1 cellular context compared by ENCODE assay signal in the genomic region with DNA sequence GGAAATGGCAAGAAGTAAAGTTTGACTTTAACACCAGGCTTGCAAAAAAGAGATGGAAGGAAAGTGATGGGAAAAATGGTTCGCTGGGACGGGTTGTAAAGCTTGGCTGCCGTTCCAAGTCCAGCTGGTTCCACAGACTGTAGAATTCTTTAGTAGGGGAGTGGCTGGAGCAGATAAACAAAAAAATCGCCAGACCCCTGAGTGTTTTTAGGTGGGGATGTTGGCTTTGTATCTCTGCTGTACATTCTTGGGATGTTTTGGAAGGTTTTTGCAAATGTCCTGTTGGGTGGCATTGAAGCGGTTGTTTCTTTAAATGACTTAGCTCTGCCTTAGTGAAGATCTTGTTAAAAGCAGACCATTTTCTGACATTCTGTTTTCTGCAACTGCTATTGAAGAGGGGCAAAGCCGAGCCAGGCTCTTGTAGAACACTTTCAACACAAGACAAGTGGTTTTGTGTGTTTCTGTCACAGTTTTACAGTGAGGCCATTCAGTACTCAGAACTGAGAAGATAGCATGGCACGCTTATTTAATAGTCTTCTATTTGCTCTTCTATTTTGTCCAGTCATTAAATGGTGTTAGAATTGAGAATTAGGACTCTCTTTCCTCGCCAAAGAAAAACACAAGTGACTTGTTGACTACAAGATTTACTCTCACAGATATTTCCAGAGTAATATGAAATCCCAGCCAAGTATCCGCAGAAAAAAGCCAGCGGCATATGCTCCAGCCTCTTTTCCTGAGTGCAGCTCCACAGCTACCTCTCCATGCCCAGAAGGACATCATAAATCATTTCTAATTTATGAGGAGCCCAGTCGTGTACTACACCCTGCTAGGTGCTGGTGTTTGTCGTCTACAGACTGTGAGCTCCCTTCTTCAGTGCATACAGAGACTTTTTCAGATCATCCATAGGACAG.
TF ChIP-seq lines count a peak whose summit lies in the region.

No MANE protein-coding gene starts in this region.

TF ChIP-seq in HepG2, 621 proteins besides CTCF, POLR2A, EP300 and RAD21 (continued from another document and continues in another):
- no peak for TF ChIP-seq SMAD1 (CRISPR knock-in tag; IDR thresholded peaks at IDR 0.05; ENCODE audit: borderline replicate concordance, low read depth)
- TF ChIP-seq ZKSCAN5 (CRISPR knock-in tag; IDR thresholded peaks at IDR 0.05) = no peak
- TF ChIP-seq SOX13 (IDR thresholded peaks at IDR 0.05) = no peak
- TF ChIP-seq SOX13 (CRISPR knock-in tag; conservative IDR thresholded peaks at IDR 0.05 in 1 of 2, IDR thresholded peaks at IDR 0.05 in 1 of 2) = peak in 1 of 2 experiments; percentile 53; a peak in 1 of 4 replicates
- TF ChIP-seq NFIC (IDR thresholded peaks at IDR 0.05; ENCODE audit: low read length) = no peak
- peak; percentile 75 for TF ChIP-seq TEAD3 (CRISPR knock-in tag; optimal IDR thresholded peaks at IDR 0.05; ENCODE audit: borderline replicate concordance)
- no peak for TF ChIP-seq ZNF747 (CRISPR knock-in tag; IDR thresholded peaks at IDR 0.05; ENCODE audit: borderline replicate concordance)
- no peak for TF ChIP-seq FOXC1 (CRISPR knock-in tag; IDR thresholded peaks at IDR 0.05; ENCODE audit: borderline replicate concordance)
- no peak for TF ChIP-seq MEF2D (CRISPR knock-in tag; IDR thresholded peaks at IDR 0.05)
- TF ChIP-seq NCOA1 (CRISPR knock-in tag; IDR thresholded peaks at IDR 0.05) = peak; percentile 85; the same call in 1 of the 2 replicates
- no peak for TF ChIP-seq CAMTA2 (CRISPR knock-in tag; IDR thresholded peaks at IDR 0.05; ENCODE audit: borderline replicate concordance)
- no peak for TF ChIP-seq HOXA3 (CRISPR knock-in tag; IDR thresholded peaks at IDR 0.05)
- TF ChIP-seq, protein P1, sequence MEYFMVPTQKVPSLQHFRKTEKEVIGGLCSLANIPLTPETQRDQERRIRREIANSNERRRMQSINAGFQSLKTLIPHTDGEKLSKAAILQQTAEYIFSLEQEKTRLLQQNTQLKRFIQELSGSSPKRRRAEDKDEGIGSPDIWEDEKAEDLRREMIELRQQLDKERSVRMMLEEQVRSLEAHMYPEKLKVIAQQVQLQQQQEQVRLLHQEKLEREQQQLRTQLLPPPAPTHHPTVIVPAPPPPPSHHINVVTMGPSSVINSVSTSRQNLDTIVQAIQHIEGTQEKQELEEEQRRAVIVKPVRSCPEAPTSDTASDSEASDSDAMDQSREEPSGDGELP (IDR thresholded peaks at IDR 0.05; ENCODE audit: borderline replicate concordance, low read depth) = peak; percentile 53; the same call in 1 of the 2 replicates
- no peak for TF ChIP-seq NR3C1 (CRISPR knock-in tag; IDR thresholded peaks at IDR 0.05)
- TF ChIP-seq ZSCAN29 (CRISPR knock-in tag; conservative IDR thresholded peaks at IDR 0.05) = no peak
- TF ChIP-seq NR2F6 (IDR thresholded peaks at IDR 0.05) = no peak
- TF ChIP-seq NR2F6 (CRISPR knock-in tag; IDR thresholded peaks at IDR 0.05) = no peak
- no peak for TF ChIP-seq RFX5 (IDR thresholded peaks at IDR 0.05; ENCODE audit: low read depth, low read length)
- TF ChIP-seq ARNT (IDR thresholded peaks at IDR 0.05) = no peak
- TF ChIP-seq ZNF333 (CRISPR knock-in tag; IDR thresholded peaks at IDR 0.05; ENCODE audit: borderline replicate concordance) = no peak
- TF ChIP-seq SUZ12 (IDR thresholded peaks at IDR 0.05; ENCODE audit: low read depth, low read length) = no peak
- TF ChIP-seq HOXA5 (CRISPR knock-in tag; IDR thresholded peaks at IDR 0.05) = no peak
- no peak for TF ChIP-seq ZNF772 (CRISPR knock-in tag; IDR thresholded peaks at IDR 0.05)
- no peak for TF ChIP-seq ISX (CRISPR knock-in tag; conservative IDR thresholded peaks at IDR 0.05)
- no peak for TF ChIP-seq STAT5B (CRISPR knock-in tag; IDR thresholded peaks at IDR 0.05)
- no peak for TF ChIP-seq FOXJ3 (CRISPR knock-in tag; IDR thresholded peaks at IDR 0.05; ENCODE audit: borderline replicate concordance)
- TF ChIP-seq RCOR2 (CRISPR knock-in tag; IDR thresholded peaks at IDR 0.05) = no peak
- no peak for TF ChIP-seq MTA3 (CRISPR knock-in tag; IDR thresholded peaks at IDR 0.05)
- no peak for TF ChIP-seq MATR3 (CRISPR knock-in tag; IDR thresholded peaks at IDR 0.05)
- TF ChIP-seq ZNF468 (CRISPR knock-in tag; IDR thresholded peaks at IDR 0.05) = no peak
- TF ChIP-seq BRCA1 (CRISPR knock-in tag; IDR thresholded peaks at IDR 0.05) = no peak
- TF ChIP-seq DPF2 (CRISPR knock-in tag; IDR thresholded peaks at IDR 0.05; ENCODE audit: borderline replicate concordance, low read depth) = 0 out of 2 replicates have a peak, but pooled peaks have one; percentile 30
- TF ChIP-seq ZBTB26 (CRISPR knock-in tag; IDR thresholded peaks at IDR 0.05; ENCODE audit: borderline replicate concordance) = no peak
- TF ChIP-seq LRRFIP1 (CRISPR knock-in tag; conservative IDR thresholded peaks at IDR 0.05) = no peak
- TF ChIP-seq ZNF574 (CRISPR knock-in tag; IDR thresholded peaks at IDR 0.05) = no peak
- no peak for TF ChIP-seq JUND (CRISPR knock-in tag; IDR thresholded peaks at IDR 0.05)
- TF ChIP-seq PRPF4 (IDR thresholded peaks at IDR 0.05; ENCODE audit: low read depth, low read length, poor library complexity, severe bottlenecking) = no peak
- TF ChIP-seq NCOA5 (CRISPR knock-in tag; IDR thresholded peaks at IDR 0.05) = no peak
- no peak for TF ChIP-seq MAFK (conservative IDR thresholded peaks at IDR 0.05 in 1 of 2, IDR thresholded peaks at IDR 0.05 in 1 of 2; ENCODE audit: low read length in 2 of 2)
- TF ChIP-seq GLI4 (CRISPR knock-in tag; IDR thresholded peaks at IDR 0.05; ENCODE audit: borderline replicate concordance) = no peak
- TF ChIP-seq ZNF775 (CRISPR knock-in tag; IDR thresholded peaks at IDR 0.05; ENCODE audit: borderline replicate concordance) = no peak
- TF ChIP-seq NFE2L1 (CRISPR knock-in tag; IDR thresholded peaks at IDR 0.05; ENCODE audit: borderline replicate concordance) = no peak
- no peak for TF ChIP-seq SMAD3 (CRISPR knock-in tag; IDR thresholded peaks at IDR 0.05)
- no peak for TF ChIP-seq RFX3 (CRISPR knock-in tag; IDR thresholded peaks at IDR 0.05)
- TF ChIP-seq, protein P2, sequence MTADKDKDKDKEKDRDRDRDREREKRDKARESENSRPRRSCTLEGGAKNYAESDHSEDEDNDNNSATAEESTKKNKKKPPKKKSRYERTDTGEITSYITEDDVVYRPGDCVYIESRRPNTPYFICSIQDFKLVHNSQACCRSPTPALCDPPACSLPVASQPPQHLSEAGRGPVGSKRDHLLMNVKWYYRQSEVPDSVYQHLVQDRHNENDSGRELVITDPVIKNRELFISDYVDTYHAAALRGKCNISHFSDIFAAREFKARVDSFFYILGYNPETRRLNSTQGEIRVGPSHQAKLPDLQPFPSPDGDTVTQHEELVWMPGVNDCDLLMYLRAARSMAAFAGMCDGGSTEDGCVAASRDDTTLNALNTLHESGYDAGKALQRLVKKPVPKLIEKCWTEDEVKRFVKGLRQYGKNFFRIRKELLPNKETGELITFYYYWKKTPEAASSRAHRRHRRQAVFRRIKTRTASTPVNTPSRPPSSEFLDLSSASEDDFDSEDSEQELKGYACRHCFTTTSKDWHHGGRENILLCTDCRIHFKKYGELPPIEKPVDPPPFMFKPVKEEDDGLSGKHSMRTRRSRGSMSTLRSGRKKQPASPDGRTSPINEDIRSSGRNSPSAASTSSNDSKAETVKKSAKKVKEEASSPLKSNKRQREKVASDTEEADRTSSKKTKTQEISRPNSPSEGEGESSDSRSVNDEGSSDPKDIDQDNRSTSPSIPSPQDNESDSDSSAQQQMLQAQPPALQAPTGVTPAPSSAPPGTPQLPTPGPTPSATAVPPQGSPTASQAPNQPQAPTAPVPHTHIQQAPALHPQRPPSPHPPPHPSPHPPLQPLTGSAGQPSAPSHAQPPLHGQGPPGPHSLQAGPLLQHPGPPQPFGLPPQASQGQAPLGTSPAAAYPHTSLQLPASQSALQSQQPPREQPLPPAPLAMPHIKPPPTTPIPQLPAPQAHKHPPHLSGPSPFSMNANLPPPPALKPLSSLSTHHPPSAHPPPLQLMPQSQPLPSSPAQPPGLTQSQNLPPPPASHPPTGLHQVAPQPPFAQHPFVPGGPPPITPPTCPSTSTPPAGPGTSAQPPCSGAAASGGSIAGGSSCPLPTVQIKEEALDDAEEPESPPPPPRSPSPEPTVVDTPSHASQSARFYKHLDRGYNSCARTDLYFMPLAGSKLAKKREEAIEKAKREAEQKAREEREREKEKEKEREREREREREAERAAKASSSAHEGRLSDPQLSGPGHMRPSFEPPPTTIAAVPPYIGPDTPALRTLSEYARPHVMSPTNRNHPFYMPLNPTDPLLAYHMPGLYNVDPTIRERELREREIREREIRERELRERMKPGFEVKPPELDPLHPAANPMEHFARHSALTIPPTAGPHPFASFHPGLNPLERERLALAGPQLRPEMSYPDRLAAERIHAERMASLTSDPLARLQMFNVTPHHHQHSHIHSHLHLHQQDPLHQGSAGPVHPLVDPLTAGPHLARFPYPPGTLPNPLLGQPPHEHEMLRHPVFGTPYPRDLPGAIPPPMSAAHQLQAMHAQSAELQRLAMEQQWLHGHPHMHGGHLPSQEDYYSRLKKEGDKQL (CRISPR knock-in tag; IDR thresholded peaks at IDR 0.05; ENCODE audit: low read depth) = no peak
- no peak for TF ChIP-seq ZNF274 (CRISPR knock-in tag; IDR thresholded peaks at IDR 0.05)
